Comparison of ENCODE assay signal across 8 cellular contexts in genomic region chr2:174023591-174024523, GRCh38.
DNase-seq lines count a peak whose midpoint lies in the region; TF ChIP-seq lines count a peak whose summit lies in the region.

No MANE protein-coding gene starts in this region.

- H3K27me3 ChIP-seq in adipocyte (replicated peaks; ENCODE audit: control insufficient read depth, insufficient read depth, low read length) (no peaks in the 10 kb centered on the region), iPS-20b (ENCODE audit: insufficient read depth, low read length) (no peaks in the 10 kb centered on the region)

- H3K9me3 ChIP-seq in adipocyte (ENCODE audit: control insufficient read depth, low read length) (no peaks in the 10 kb centered on the region), iPS-20b (ENCODE audit: insufficient read depth, low read depth, low read length) (no peaks in the 10 kb centered on the region; the same call in 1 of the 2 replicates)

- H3K4me1 ChIP-seq in adipocyte (ENCODE audit: control insufficient read depth, insufficient read depth, low read length) (peaks cover 38% of the 10 kb centered on the region), iPS-20b (ENCODE audit: insufficient read depth, low read length) (peaks cover 26% of the 10 kb centered on the region)

- H3K9ac ChIP-seq in adipocyte (ENCODE audit: low read length), result peak overlapping the region; percentile 85
- H3K9ac ChIP-seq in iPS-20b (ENCODE audit: low read depth, low read length), result peak overlapping the region; percentile 6; the same call in 1 of the 2 replicates

- no peak overlapping the region for H3K27ac ChIP-seq in iPS-20b (ENCODE audit: low read length)

- no peak for TF ChIP-seq CTCF in AG09319 (IDR thresholded peaks at IDR 0.05; ENCODE audit: low read depth, low read length)

- DNase-seq in AG09319 (ENCODE audit: extremely low read depth, low read depth) (peak; percentile 85), Kasumi-1 (lab: John Stamatoyannopoulos, UW) (peak; percentile 18 to 44), adipocyte (ENCODE audit: low read depth) (peak; percentile 74), SW 1271 (lab: John Stamatoyannopoulos, UW) (no peak), NCI-H1930 (lab: John Stamatoyannopoulos, UW) (no peak), activated gamma-delta T cell treated with Interleukin-2 at 50 U/mL for 16 hours (no peak)
- DNase-seq in stimulated activated CD4-positive, alpha-beta T cell treated with anti-CD3 and anti-CD28 coated beads, Interleukin-2, amount 100 ng/mL, for 24 hours, result peak; percentile 35 to 57

- no peaks in the 10 kb centered on the region for H3K36me3 ChIP-seq in adipocyte (ENCODE audit: control insufficient read depth, insufficient read depth, low read length, severe bottlenecking)
- no peaks in the 10 kb centered on the region for H3K36me3 ChIP-seq in iPS-20b (ENCODE audit: insufficient read depth, low read depth, low read length)

- H3K4me3 ChIP-seq in adipocyte (ENCODE audit: low read length) (peak overlapping the region; percentile 74), iPS-20b (ENCODE audit: low read length) (0 out of 2 replicates have a peak overlapping the region, but pooled peaks have one; percentile 0)

Comparison
In these comparisons a context has a peak if more than half of its experiments do, and no peak if none do; other contexts are left out.
1. DNase-seq: peak in AG09319 (single experiment), Kasumi-1 (2 of 2), adipocyte (single experiment) and stimulated activated CD4-positive, alpha-beta T cell treated with anti-CD3 and anti-CD28 coated beads, Interleukin-2, amount 100 ng/mL, for 24 hours (2 of 2); none in SW 1271 (0 of 2), NCI-H1930 (0 of 2) and activated gamma-delta T cell treated with Interleukin-2 at 50 U/mL for 16 hours (single experiment).